ENCODE assay signal across 28 cellular contexts in the genomic region with DNA sequence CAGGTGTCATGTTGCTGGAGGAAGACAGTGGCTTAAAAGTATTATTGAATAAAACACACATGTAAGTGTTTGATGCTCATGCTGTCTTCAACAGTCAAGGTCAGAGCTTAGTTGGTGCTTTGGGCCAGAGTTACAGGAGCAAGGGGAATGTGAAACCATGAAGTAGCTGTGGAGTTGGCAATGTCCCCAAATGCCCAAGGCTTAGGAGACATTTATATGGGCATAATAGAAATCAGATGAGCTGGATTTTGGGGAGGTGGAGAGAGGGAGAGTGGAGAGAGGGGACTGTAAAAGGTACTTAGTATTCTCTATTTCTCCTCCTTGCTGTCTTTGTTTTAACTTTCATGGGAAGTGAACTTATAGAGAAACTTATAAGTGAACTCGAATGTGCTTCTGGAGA.
DNase-seq lines count a peak whose midpoint lies in the region; TF ChIP-seq lines count a peak whose summit lies in the region.
"Had no signal": no experiment of that assay in that cellular context is flagged by ENCODE, and none has a peak within 500 bp of the region (broad histone marks: within the 10 kb centered on the region; RNA-seq: fewer than 3 reads in every experiment).

No MANE protein-coding gene starts in this region.

- no peaks in the 10 kb centered on the region for H3K4me1 ChIP-seq in neural progenitor cell
- H3K4me1 ChIP-seq: lower lobe of right lung, uterus had no signal

- H3K27ac ChIP-seq in neural progenitor cell = no peak overlapping the region
- H3K27ac ChIP-seq: foreskin keratinocyte, heart left ventricle, lower lobe of right lung, ovary, skin epidermis, thoracic aorta, uterus had no signal

- peaks cover 30% of the 10 kb centered on the region for H3K4me1 Mint-ChIP-seq in brain
- peaks cover 66% of the 10 kb centered on the region for H3K4me1 Mint-ChIP-seq in osteocyte (ENCODE audit: unreplicated experiment)
- H3K4me1 Mint-ChIP-seq in neural progenitor cell = peaks cover 13% of the 10 kb centered on the region
- H3K4me1 Mint-ChIP-seq: activated naive CD8-positive, alpha-beta T cell treated with anti-CD3 and anti-CD28 coated beads, Interleukin-2, amount 10 ng/mL, durations not matched to agents 7 days and 5 days had no signal

- no peaks in the 10 kb centered on the region for H3K79me2 ChIP-seq in neural progenitor cell (ENCODE audit: low read depth)

- peaks cover 0 to 5% (median 0%) of the 10 kb centered on the region in 5 experiments for H3K9me3 Mint-ChIP-seq in brain
- peaks cover 6% of the 10 kb centered on the region for H3K9me3 Mint-ChIP-seq in osteocyte (ENCODE audit: unreplicated experiment)
- H3K9me3 Mint-ChIP-seq in neural progenitor cell = peaks cover 7% of the 10 kb centered on the region

- peak overlapping the region in 1 of 5 experiments; percentile 3 for H3K4me3 Mint-ChIP-seq in brain
- no peak overlapping the region for H3K4me3 Mint-ChIP-seq in osteocyte (ENCODE audit: unreplicated experiment)
- no peak overlapping the region for H3K4me3 Mint-ChIP-seq in neural progenitor cell
- H3K4me3 Mint-ChIP-seq: activated CD8-positive, alpha-beta memory T cell treated with anti-CD3 and anti-CD28 coated beads, Interleukin-2, amount 10 ng/mL, durations not matched to agents 7 days and 5 days; activated naive CD8-positive, alpha-beta T cell treated with anti-CD3 and anti-CD28 coated beads, Interleukin-2, amount 10 ng/mL, durations not matched to agents 7 days and 5 days; activated T-cell treated with anti-CD3 and anti-CD28 coated beads, Interleukin-2, amount 50 U/mL, for 4 hours; CD4-positive, alpha-beta T cell; dendritic cell treated with granulocyte-macrophage colony-stimulating factor and Interleukin-4, amounts not matched to agents 40 ng/mL and 50 ng/mL, for 4 days; endodermal cell; nephron progenitor cell; stimulated activated naive CD8-positive, alpha-beta T cell treated with anti-CD3 and anti-CD28 coated beads, Interleukin-15, Interleukin-2, amounts not matched to agents 100 ng/mL and 50 ng/mL, for 24 hours had no signal

- peak overlapping the region in 3 of 5 experiments; percentile 2 to 8 (median 3) for H3K27ac Mint-ChIP-seq in brain
- H3K27ac Mint-ChIP-seq in osteocyte (ENCODE audit: unreplicated experiment) = peak overlapping the region; percentile 52
- H3K27ac Mint-ChIP-seq in neural progenitor cell = no peak overlapping the region
- H3K27ac Mint-ChIP-seq: activated CD8-positive, alpha-beta memory T cell treated with anti-CD3 and anti-CD28 coated beads, Interleukin-2, amount 10 ng/mL, durations not matched to agents 7 days and 5 days; activated naive CD8-positive, alpha-beta T cell treated with anti-CD3 and anti-CD28 coated beads, Interleukin-2, amount 10 ng/mL, durations not matched to agents 7 days and 5 days; CD4-positive, alpha-beta T cell; dendritic cell treated with granulocyte-macrophage colony-stimulating factor and Interleukin-4, amounts not matched to agents 40 ng/mL and 50 ng/mL, for 4 days; endodermal cell; nephron progenitor cell; stimulated activated naive CD8-positive, alpha-beta T cell treated with anti-CD3 and anti-CD28 coated beads, Interleukin-15, Interleukin-2, amounts not matched to agents 100 ng/mL and 50 ng/mL, for 24 hours had no signal

- no peak overlapping the region for H2AFZ ChIP-seq in neural progenitor cell (replicated peaks)

- no peak overlapping the region for H3K4me2 ChIP-seq in neural progenitor cell

- TF ChIP-seq CTCF in brain (conservative IDR thresholded peaks at IDR 0.05) = no peak
- no peak for TF ChIP-seq CTCF in osteocyte (IDR thresholded peaks at IDR 0.05)
- no peak for TF ChIP-seq CTCF in lower leg skin (IDR thresholded peaks at IDR 0.05)
- no peak for TF ChIP-seq CTCF in neural progenitor cell (IDR thresholded peaks at IDR 0.05)

- H3K9me3 ChIP-seq in neural progenitor cell (ENCODE audit: low read depth) = no peaks in the 10 kb centered on the region
- H3K9me3 ChIP-seq: heart left ventricle, lower lobe of right lung, ovary, thoracic aorta, uterus had no signal

- 88 to 89% methylated on average over 1 of the region's 1 CpG for WGBS in lower leg skin, 2 donors

- TF ChIP-seq POLR2A in lower leg skin (IDR thresholded peaks at IDR 0.05) = no peak

- DNase-seq in DMS153 (lab: John Stamatoyannopoulos, UW) (peak; percentile 59), DMS153 treated with DMSO at 0.1 percent for 48 hours (lab: John Stamatoyannopoulos, UW; ENCODE audit: unreplicated experiment) (no peak), M059J (ENCODE audit: low read depth) (peak; percentile 70), osteocyte (ENCODE audit: extremely low spot score, unreplicated experiment) (no peak), SK-N-DZ (ENCODE audit: low spot score) (no peak), lower leg skin (ENCODE audit: low spot score in 2 of 2) (no peak), neural progenitor cell (ENCODE audit: low spot score) (no peak)
- DNase-seq: 8988T; activated CD8-positive, alpha-beta memory T cell treated with anti-CD3 and anti-CD28 coated beads, Interleukin-2, amount 10 ng/mL, durations not matched to agents 7 days and 5 days; activated gamma-delta T cell treated with Interleukin-2 at 50 U/mL for 16 hours; activated naive CD8-positive, alpha-beta T cell treated with anti-CD3 and anti-CD28 coated beads, Interleukin-2, amount 10 ng/mL, durations not matched to agents 7 days and 5 days; activated T-cell treated with anti-CD3 and anti-CD28 coated beads, Interleukin-2, amount 50 U/mL, for 4 hours; CD4-positive, alpha-beta T cell; central memory CD4-positive, alpha-beta T cell; endodermal cell; foreskin keratinocyte; H7; heart left ventricle; lower lobe of right lung; nephron progenitor cell; ovary; retina; uterus had no signal

- H4K20me1 ChIP-seq in neural progenitor cell (ENCODE audit: low read depth) = no peaks in the 10 kb centered on the region

- peaks cover 13% of the 10 kb centered on the region for H3K27me3 Mint-ChIP-seq in brain
- no peaks in the 10 kb centered on the region for H3K27me3 Mint-ChIP-seq in osteocyte (ENCODE audit: unreplicated experiment)
- peaks cover 3% of the 10 kb centered on the region for H3K27me3 Mint-ChIP-seq in neural progenitor cell (ENCODE audit: insufficient read depth, low read depth)
- H3K27me3 Mint-ChIP-seq: activated CD8-positive, alpha-beta memory T cell treated with anti-CD3 and anti-CD28 coated beads, Interleukin-2, amount 10 ng/mL, durations not matched to agents 7 days and 5 days; activated naive CD8-positive, alpha-beta T cell treated with anti-CD3 and anti-CD28 coated beads, Interleukin-2, amount 10 ng/mL, durations not matched to agents 7 days and 5 days; CD4-positive, alpha-beta T cell; dendritic cell treated with granulocyte-macrophage colony-stimulating factor and Interleukin-4, amounts not matched to agents 40 ng/mL and 50 ng/mL, for 4 days; stimulated activated naive CD8-positive, alpha-beta T cell treated with anti-CD3 and anti-CD28 coated beads, Interleukin-15, Interleukin-2, amounts not matched to agents 100 ng/mL and 50 ng/mL, for 24 hours had no signal

- H3K36me3 Mint-ChIP-seq in brain = no peaks in the 10 kb centered on the region
- H3K36me3 Mint-ChIP-seq in osteocyte (ENCODE audit: unreplicated experiment) = no peaks in the 10 kb centered on the region
- no peaks in the 10 kb centered on the region for H3K36me3 Mint-ChIP-seq in neural progenitor cell
- H3K36me3 Mint-ChIP-seq: activated naive CD8-positive, alpha-beta T cell treated with anti-CD3 and anti-CD28 coated beads, Interleukin-2, amount 10 ng/mL, durations not matched to agents 7 days and 5 days had no signal

- no peaks in the 10 kb centered on the region for H3K36me3 ChIP-seq in neural progenitor cell
- H3K36me3 ChIP-seq: heart left ventricle, lower lobe of right lung, ovary, thoracic aorta, uterus had no signal

- H3K4me3 ChIP-seq in lower leg skin (ENCODE audit: low read depth, poor library complexity, severe bottlenecking) (no peak overlapping the region), neural progenitor cell (no peak overlapping the region)
- H3K4me3 ChIP-seq: heart left ventricle, lower lobe of right lung, ovary, skin epidermis, thoracic aorta, uterus had no signal

- H3K9ac ChIP-seq in neural progenitor cell = no peak overlapping the region

- no peaks in the 10 kb centered on the region for H3F3A ChIP-seq in neural progenitor cell (ENCODE audit: low read depth)

- no peaks in the 10 kb centered on the region for H3K27me3 ChIP-seq in neural progenitor cell
- H3K27me3 ChIP-seq: foreskin keratinocyte, heart left ventricle, ovary, uterus had no signal

- intact Hi-C loops in lower leg skin (cut with DNase I; ENCODE audit: low total_unique reads) = loop anchor here (5.0 kb wide), 1 partner anchor 453 kb away; no protein-coding TSS in a partner anchor

Comparison
In these comparisons a context has a peak if more than half of its experiments do, and no peak if none do; other contexts are left out.
1. DNase-seq: peak in DMS153 (single experiment) and M059J (single experiment); none in DMS153 treated with DMSO at 0.1 percent for 48 hours (single experiment), osteocyte (single experiment), SK-N-DZ (single experiment), lower leg skin (0 of 2) and neural progenitor cell (single experiment).